Comparison of ENCODE assay signal across 33 cellular contexts in genomic region chr15:43287254-43287653, GRCh38. TPM values are rescaled to one million over a fixed set of nuclear protein-coding genes. Genes with fewer than 3 reads are reported as not detected.
"Had no signal": no experiment of that assay in that cellular context is flagged by ENCODE, and none has a peak within 500 bp of the region (broad histone marks: within the 10 kb centered on the region; RNA-seq: fewer than 3 reads in every experiment).

No MANE protein-coding gene starts in this region.

- H3K4me3 ChIP-seq: body of pancreas, esophagus squamous epithelium, gastroesophageal sphincter had no signal

- H3K4me1 ChIP-seq: body of pancreas had no signal

- H3K36me3 ChIP-seq: esophagus squamous epithelium, gastroesophageal sphincter had no signal

- H3K36me3 Mint-ChIP-seq: activated naive CD4-positive, alpha-beta T cell treated with anti-CD3 and anti-CD28 coated beads, Interleukin-2, amount 10 ng/mL, durations not matched to agents 7 days and 5 days; activated naive CD4-positive, alpha-beta T cell treated with anti-CD3 and anti-CD28 coated beads, Interleukin-2, amount 50 U/mL, for 72 hours had no signal

- H3K27ac Mint-ChIP-seq: activated CD4-positive, alpha-beta memory T cell treated with anti-CD3 and anti-CD28 coated beads, Interleukin-2, amount 10 ng/mL, durations not matched to agents 7 days and 5 days; activated CD4-positive, alpha-beta T cell treated with anti-CD3 and anti-CD28 coated beads for 36 hours; activated CD4-positive, alpha-beta T cell treated with anti-CD3 and anti-CD28 coated beads, Interleukin-2, amount 10 ng/mL, durations not matched to agents 7 days and 5 days; activated naive CD4-positive, alpha-beta T cell treated with anti-CD3 and anti-CD28 coated beads, Interleukin-2, amount 10 ng/mL, durations not matched to agents 7 days and 5 days; activated naive CD4-positive, alpha-beta T cell treated with anti-CD3 and anti-CD28 coated beads, Interleukin-2, amount 50 U/mL, for 72 hours; activated T-cell treated with anti-CD3 and anti-CD28 coated beads, Interleukin-2, amount 50 U/mL, for 24 hours; activated T-cell treated with anti-CD3 and anti-CD28 coated beads, Interleukin-2, amount 50 U/mL, for 72 hours had no signal

- H3K27me3 ChIP-seq: body of pancreas had no signal

- H3K9me3 ChIP-seq: body of pancreas, esophagus squamous epithelium, gastroesophageal sphincter had no signal

- FAIRE-seq: colon, endometrium, endothelial cell of umbilical vein had no signal

- H3K4me3 Mint-ChIP-seq: activated CD4-positive, alpha-beta memory T cell treated with anti-CD3 and anti-CD28 coated beads, Interleukin-2, amount 10 ng/mL, durations not matched to agents 7 days and 5 days; activated CD4-positive, alpha-beta T cell treated with anti-CD3 and anti-CD28 coated beads for 36 hours; activated CD4-positive, alpha-beta T cell treated with anti-CD3 and anti-CD28 coated beads, Interleukin-2, amount 10 ng/mL, durations not matched to agents 7 days and 5 days; activated naive CD4-positive, alpha-beta T cell treated with anti-CD3 and anti-CD28 coated beads, Interleukin-2, amount 10 ng/mL, durations not matched to agents 7 days and 5 days; activated T-cell treated with anti-CD3 and anti-CD28 coated beads, Interleukin-2, amount 50 U/mL, for 24 hours; activated T-cell treated with anti-CD3 and anti-CD28 coated beads, Interleukin-2, amount 50 U/mL, for 72 hours had no signal

- H3K27ac ChIP-seq: body of pancreas, epithelial cell of prostate, esophagus squamous epithelium, gastroesophageal sphincter had no signal

- H3K9me3 Mint-ChIP-seq: activated CD4-positive, alpha-beta memory T cell treated with anti-CD3 and anti-CD28 coated beads, Interleukin-2, amount 10 ng/mL, durations not matched to agents 7 days and 5 days; activated CD4-positive, alpha-beta T cell treated with anti-CD3 and anti-CD28 coated beads, Interleukin-2, amount 10 ng/mL, durations not matched to agents 7 days and 5 days; activated naive CD4-positive, alpha-beta T cell treated with anti-CD3 and anti-CD28 coated beads, Interleukin-2, amount 10 ng/mL, durations not matched to agents 7 days and 5 days; activated naive CD4-positive, alpha-beta T cell treated with anti-CD3 and anti-CD28 coated beads, Interleukin-2, amount 50 U/mL, for 72 hours; activated T-cell treated with anti-CD3 and anti-CD28 coated beads, Interleukin-2, amount 50 U/mL, for 24 hours; activated T-cell treated with anti-CD3 and anti-CD28 coated beads, Interleukin-2, amount 50 U/mL, for 72 hours had no signal

- DNase-seq: activated CD4-positive, alpha-beta memory T cell treated with anti-CD3 and anti-CD28 coated beads, Interleukin-2, amount 10 ng/mL, durations not matched to agents 7 days and 5 days; activated CD4-positive, alpha-beta T cell treated with anti-CD3 and anti-CD28 coated beads for 36 hours; activated CD4-positive, alpha-beta T cell treated with anti-CD3 and anti-CD28 coated beads, Interleukin-2, amount 10 ng/mL, durations not matched to agents 7 days and 5 days; activated CD4-positive, alpha-beta T cell treated with anti-CD3 and anti-CD28 coated beads, Interleukin-2, amount 50 U/mL, for 4 hours; activated CD4-positive, CD25-positive, alpha-beta regulatory T cell; activated CD4-positive, CD25-positive, alpha-beta regulatory T cell treated with anti-CD3 and anti-CD28 coated beads, Interleukin-2, amount 50 U/mL, for 72 hours; activated CD8-positive, alpha-beta memory T cell treated with anti-CD3 and anti-CD28 coated beads, Interleukin-2, amount 50 U/mL, for 48 hours; activated gamma-delta T cell; activated naive CD4-positive, alpha-beta T cell; activated naive CD4-positive, alpha-beta T cell treated with anti-CD3 and anti-CD28 coated beads, Interleukin-2, amount 10 ng/mL, durations not matched to agents 7 days and 5 days; activated T-cell treated with anti-CD3 and anti-CD28 coated beads for 4 hours; activated T-cell treated with anti-CD3 and anti-CD28 coated beads, Interleukin-2, amount 50 U/mL, for 24 hours; activated T-cell treated with anti-CD3 and anti-CD28 coated beads, Interleukin-2, amount 50 U/mL, for 72 hours; amniotic stem cell; aorta; body of pancreas; caudate nucleus; effector CD8-positive, alpha-beta T cell; esophagus squamous epithelium; foreskin melanocyte; T-helper 2 cell had no signal

- ATAC-seq: activated CD4-positive, alpha-beta T cell treated with anti-CD3 and anti-CD28 coated beads for 36 hours; activated naive CD4-positive, alpha-beta T cell treated with anti-CD3 and anti-CD28 coated beads, Interleukin-2, amount 50 U/mL, for 72 hours; activated T-cell treated with anti-CD3 and anti-CD28 coated beads, Interleukin-2, amount 50 U/mL, for 72 hours; body of pancreas; gastroesophageal sphincter had no signal

RNA-seq across cellular contexts. Expression of gene TGM7, which starts 14.8 kb away (rescaled TPM):
- total RNA-seq: activated CD4-positive, alpha-beta memory T cell treated with anti-CD3 and anti-CD28 coated beads, Interleukin-2, amount 10 ng/mL, durations not matched to agents 7 days and 5 days; activated CD4-positive, alpha-beta T cell treated with anti-CD3 and anti-CD28 coated beads for 36 hours; activated CD4-positive, alpha-beta T cell treated with anti-CD3 and anti-CD28 coated beads, Interleukin-2, amount 10 ng/mL, durations not matched to agents 7 days and 5 days; activated naive CD4-positive, alpha-beta T cell treated with anti-CD3 and anti-CD28 coated beads, Interleukin-2, amount 50 U/mL, for 72 hours; activated T-cell treated with anti-CD3 and anti-CD28 coated beads, Interleukin-2, amount 50 U/mL, for 72 hours; aorta; body of pancreas; chondrocyte; dermis microvascular lymphatic vessel endothelial cell; endothelial cell of umbilical vein; fibroblast of lung; fibroblast of villous mesenchyme; gastroesophageal sphincter; glomerular endothelial cell; T-helper 1 cell treated with Interleukin-12 subunit alpha and Interleukin-12 subunit beta and Interleukin-4 antibody, amounts not matched to agents 30 ng/mL and 1 ng/mL, for 36 hours had no signal
- polyA plus RNA-seq: aorta, endothelial cell of umbilical vein, fibroblast of lung had no signal

RNA-seq across cellular contexts. Expression of gene TGM5, which starts 20.5 kb away (rescaled TPM):
- total RNA-seq: activated CD4-positive, alpha-beta T cell treated with anti-CD3 and anti-CD28 coated beads for 36 hours; activated CD4-positive, alpha-beta T cell treated with anti-CD3 and anti-CD28 coated beads, Interleukin-2, amount 10 ng/mL, durations not matched to agents 7 days and 5 days; activated T-cell treated with anti-CD3 and anti-CD28 coated beads, Interleukin-2, amount 50 U/mL, for 72 hours; body of pancreas; chondrocyte; dermis microvascular lymphatic vessel endothelial cell; endothelial cell of umbilical vein; fibroblast of villous mesenchyme; glomerular endothelial cell had no signal
- polyA plus RNA-seq: aorta, endothelial cell of umbilical vein had no signal
